ENCODE assay signal across 12 cellular contexts in the genomic region with DNA sequence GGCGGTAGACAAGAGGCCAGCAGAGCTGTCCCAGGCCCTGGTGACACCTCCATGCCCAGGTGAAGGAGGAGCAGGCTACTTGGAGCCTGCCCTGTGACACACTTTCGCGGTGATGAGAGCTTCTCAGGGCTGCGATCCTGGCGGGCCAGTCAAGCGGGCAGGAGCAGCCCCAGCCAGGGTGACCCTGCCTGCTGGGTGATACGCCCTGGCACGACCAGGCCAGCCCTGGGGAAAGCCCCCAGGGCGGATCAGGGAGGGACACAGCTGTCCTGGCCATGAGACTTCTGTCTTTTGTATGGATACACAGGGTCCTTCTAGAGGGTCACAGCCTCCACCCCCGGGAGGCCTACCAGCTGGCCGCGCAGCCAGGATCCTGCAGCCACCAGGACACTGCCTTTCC. TPM values are rescaled to one million over a fixed set of nuclear protein-coding genes. Genes with fewer than 3 reads are reported as not detected.
DNase-seq lines count a peak whose midpoint lies in the region; ATAC-seq lines count a peak whose summit lies in the region.
"Had no signal": no experiment of that assay in that cellular context is flagged by ENCODE, and none has a peak within 500 bp of the region (broad histone marks: within the 10 kb centered on the region; RNA-seq: fewer than 3 reads in every experiment).

No MANE protein-coding gene starts in this region.

- no peaks in the 10 kb centered on the region for H3K27me3 Mint-ChIP-seq in activated T-cell treated with anti-CD3 and anti-CD28 coated beads, Interleukin-2, amount 50 U/mL, for 4 hours (ENCODE audit: low read depth)
- no peaks in the 10 kb centered on the region for H3K27me3 Mint-ChIP-seq in activated naive CD8-positive, alpha-beta T cell treated with anti-CD3 and anti-CD28 coated beads, Interleukin-2, amount 10 ng/mL, durations not matched to agents 7 days and 5 days

- peak overlapping the region; percentile 77 for H3K27ac Mint-ChIP-seq in activated naive CD8-positive, alpha-beta T cell treated with anti-CD3 and anti-CD28 coated beads, Interleukin-2, amount 10 ng/mL, durations not matched to agents 7 days and 5 days

- ATAC-seq in activated T-cell treated with anti-CD3 and anti-CD28 coated beads, Interleukin-2, amount 50 U/mL, for 4 hours = no peak
- no peak for ATAC-seq in activated naive CD8-positive, alpha-beta T cell treated with anti-CD3 and anti-CD28 coated beads, Interleukin-2, amount 10 ng/mL, durations not matched to agents 7 days and 5 days (ENCODE audit: low read depth)
- ATAC-seq: HCT116 had no signal

- peaks cover 4% of the 10 kb centered on the region for H3K36me3 Mint-ChIP-seq in activated T-cell treated with anti-CD3 and anti-CD28 coated beads, Interleukin-2, amount 50 U/mL, for 4 hours (ENCODE audit: insufficient read depth)
- peaks cover 31% of the 10 kb centered on the region for H3K36me3 Mint-ChIP-seq in activated naive CD8-positive, alpha-beta T cell treated with anti-CD3 and anti-CD28 coated beads, Interleukin-2, amount 10 ng/mL, durations not matched to agents 7 days and 5 days

- peak overlapping the region; percentile 69 for H3K27ac ChIP-seq in layer of hippocampus (ENCODE audit: low read depth, low read length)
- peak overlapping the region; percentile 95 for H3K27ac ChIP-seq in temporal lobe (ENCODE audit: low read depth, low read length)

- H3K27me3 ChIP-seq in layer of hippocampus (ENCODE audit: control insufficient read depth, insufficient read depth, low read length) = no peaks in the 10 kb centered on the region
- H3K27me3 ChIP-seq: ascending aorta had no signal

- POLR2A ChIA-PET in activated naive CD8-positive, alpha-beta T cell treated with anti-CD3 and anti-CD28 coated beads, Interleukin-2, amount 10 ng/mL, durations not matched to agents 7 days and 5 days (lab: Charles Lee) = interaction anchor here (0.8 to 2.7 kb wide), 7 partner anchors 11 to 280 kb away, joined by 3 to 24 read pairs (median 3); a partner anchor contains a TSS

- peaks cover 50% of the 10 kb centered on the region for H3K4me1 Mint-ChIP-seq in activated T-cell treated with anti-CD3 and anti-CD28 coated beads, Interleukin-2, amount 50 U/mL, for 4 hours (ENCODE audit: low read depth)
- H3K4me1 Mint-ChIP-seq in activated naive CD8-positive, alpha-beta T cell treated with anti-CD3 and anti-CD28 coated beads, Interleukin-2, amount 10 ng/mL, durations not matched to agents 7 days and 5 days = peaks cover 45% of the 10 kb centered on the region

- peak overlapping the region; percentile 66 for H3K4me3 Mint-ChIP-seq in activated T-cell treated with anti-CD3 and anti-CD28 coated beads, Interleukin-2, amount 50 U/mL, for 4 hours
- H3K4me3 Mint-ChIP-seq in activated naive CD8-positive, alpha-beta T cell treated with anti-CD3 and anti-CD28 coated beads, Interleukin-2, amount 10 ng/mL, durations not matched to agents 7 days and 5 days = peak overlapping the region; percentile 22

- H3K9me3 Mint-ChIP-seq in activated T-cell treated with anti-CD3 and anti-CD28 coated beads, Interleukin-2, amount 50 U/mL, for 4 hours = no peaks in the 10 kb centered on the region
- H3K9me3 Mint-ChIP-seq in activated naive CD8-positive, alpha-beta T cell treated with anti-CD3 and anti-CD28 coated beads, Interleukin-2, amount 10 ng/mL, durations not matched to agents 7 days and 5 days = no peaks in the 10 kb centered on the region

- DNase-seq in activated T-cell treated with anti-CD3 and anti-CD28 coated beads, Interleukin-2, amount 50 U/mL, for 4 hours = no peak
- DNase-seq in activated T-cell treated with anti-CD3 and anti-CD28 coated beads for 4 hours = no peak
- peak; percentile 35 for DNase-seq in activated naive CD8-positive, alpha-beta T cell treated with anti-CD3 and anti-CD28 coated beads, Interleukin-2, amount 10 ng/mL, durations not matched to agents 7 days and 5 days
- DNase-seq in SIG-M5 treated with dmso at 0.1 percent for 504 hours (lab: John Stamatoyannopoulos, UW; ENCODE audit: unreplicated experiment) = no peak
- no peak for DNase-seq in NCI-H146 (lab: John Stamatoyannopoulos, UW)
- DNase-seq in AG20443 (ENCODE audit: low spot score) = no peak
- DNase-seq: ACHN, retina had no signal

RNA-seq across cellular contexts. Expression of a gene that starts 13.1 kb away (rescaled TPM):
- total RNA-seq in activated T-cell treated with anti-CD3 and anti-CD28 coated beads, Interleukin-2, amount 50 U/mL, for 4 hours = 100 to 1,000 TPM; 152 to 161 (median 158) TPM
- total RNA-seq in activated naive CD8-positive, alpha-beta T cell treated with anti-CD3 and anti-CD28 coated beads, Interleukin-2, amount 10 ng/mL, durations not matched to agents 7 days and 5 days = 100 to 1,000 TPM; 249 to 259 TPM
- 32.5 TPM for total RNA-seq in temporal lobe

RNA-seq across cellular contexts. Expression of a gene that starts 29.7 kb away (rescaled TPM):
- total RNA-seq in activated T-cell treated with anti-CD3 and anti-CD28 coated beads, Interleukin-2, amount 50 U/mL, for 4 hours = 100 to 1,000 TPM; 117 to 122 (median 120) TPM
- 10 to 100 TPM; 35.9 to 37.7 TPM for total RNA-seq in activated naive CD8-positive, alpha-beta T cell treated with anti-CD3 and anti-CD28 coated beads, Interleukin-2, amount 10 ng/mL, durations not matched to agents 7 days and 5 days
- 31.7 TPM for total RNA-seq in temporal lobe
